13 cellular contexts compared by ENCODE assay signal in the genomic region with DNA sequence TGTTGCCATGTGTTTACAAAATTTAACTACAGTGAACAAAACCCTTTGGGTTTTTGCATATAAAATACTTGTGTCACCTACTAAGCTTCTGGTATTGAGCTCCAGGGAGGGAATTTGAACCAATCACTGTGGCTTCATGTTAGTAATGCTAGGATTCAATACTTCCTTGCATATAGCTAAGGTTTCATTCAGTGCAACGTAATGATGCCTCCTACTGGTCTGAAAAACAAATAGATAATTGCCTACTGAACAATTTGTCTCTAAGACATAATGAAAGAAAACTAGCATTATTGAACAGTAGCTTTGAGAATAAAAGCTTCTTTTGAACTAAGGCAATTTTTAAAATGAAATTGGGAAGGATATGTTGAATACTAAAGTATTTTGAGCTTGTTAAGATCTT.
DNase-seq lines count a peak whose midpoint lies in the region; ATAC-seq and TF ChIP-seq lines count a peak whose summit lies in the region.
"Had no signal": no experiment of that assay in that cellular context is flagged by ENCODE, and none has a peak within 500 bp of the region (broad histone marks: within the 10 kb centered on the region; RNA-seq: fewer than 3 reads in every experiment).

No MANE protein-coding gene starts in this region.

- no peak overlapping the region for H3K4me2 ChIP-seq in osteoblast (ENCODE audit: insufficient read depth, low read length)

- ATAC-seq in HG02885 (IDR thresholded peaks at IDR 0.05; ENCODE audit: poor library complexity, unreplicated experiment) (peak; percentile 45), RWPE2 (ENCODE audit: low read depth) (no peak), HG03460 (IDR thresholded peaks at IDR 0.05; ENCODE audit: unreplicated experiment) (no peak)
- ATAC-seq: activated CD4-positive, alpha-beta T cell treated with anti-CD3 and anti-CD28 coated beads for 36 hours had no signal

- no peaks in the 10 kb centered on the region for H4K20me1 ChIP-seq in osteoblast (ENCODE audit: insufficient read depth, low read length)

- no peaks in the 10 kb centered on the region for H3K79me2 ChIP-seq in osteoblast (ENCODE audit: insufficient read depth, low read length)

- no peaks in the 10 kb centered on the region for H3K9me3 ChIP-seq in RWPE2 (ENCODE audit: severe bottlenecking)
- H3K9me3 ChIP-seq in osteoblast (ENCODE audit: low read depth, low read length): no peaks in the 10 kb centered on the region

- H2AFZ ChIP-seq in osteoblast (ENCODE audit: low read length): no peak overlapping the region

- H3K36me3 ChIP-seq in RWPE2 (ENCODE audit: low read depth) (no peaks in the 10 kb centered on the region), kidney epithelial cell (ENCODE audit: control insufficient read depth, insufficient read depth, low read length) (no peaks in the 10 kb centered on the region), osteoblast (ENCODE audit: insufficient read depth, low read length) (no peaks in the 10 kb centered on the region)

- H3K27ac ChIP-seq in RWPE2 (ENCODE audit: poor library complexity, severe bottlenecking) (no peak overlapping the region), osteoblast (ENCODE audit: low read depth, low read length) (no peak overlapping the region)

- DNase-seq in D341Med (ENCODE audit: low spot score) (peak; percentile 28), RWPE2 (ENCODE audit: low spot score) (no peak), kidney epithelial cell (ENCODE audit: low read depth) (no peak), GM20000 (ENCODE audit: low spot score) (no peak), osteoblast (ENCODE audit: insufficient read length, low spot score, missing footprints) (no peak), NCI-H524 treated with DMSO at 0.1 percent for 48 hours (lab: John Stamatoyannopoulos, UW) (no peak)
- DNase-seq: activated CD4-positive, alpha-beta T cell treated with anti-CD3 and anti-CD28 coated beads for 36 hours; CD4-positive, alpha-beta memory T cell; NCI-H345; posterior cingulate gyrus; stimulated activated CD4-positive, alpha-beta T cell treated with anti-CD3 and anti-CD28 coated beads, Interleukin-2, amount 100 ng/mL, for 24 hours had no signal

- H3K4me1 ChIP-seq in RWPE2 (ENCODE audit: insufficient read depth, poor library complexity, severe bottlenecking) (no peaks in the 10 kb centered on the region), osteoblast (ENCODE audit: insufficient read depth, low read length) (no peaks in the 10 kb centered on the region)

- H3K4me3 ChIP-seq in RWPE2 (ENCODE audit: severe bottlenecking) (no peak overlapping the region), kidney epithelial cell (ENCODE audit: low read depth, low read length) (no peak overlapping the region), osteoblast (ENCODE audit: insufficient read depth, low read length) (no peak overlapping the region)

- H3K27me3 ChIP-seq in RWPE2 (ENCODE audit: insufficient read depth, poor library complexity, severe bottlenecking) (peaks cover 2% of the 10 kb centered on the region), kidney epithelial cell (ENCODE audit: control insufficient read depth, insufficient read depth, low read length) (no peaks in the 10 kb centered on the region), osteoblast (ENCODE audit: insufficient read depth, low read length) (no peaks in the 10 kb centered on the region)

- TF ChIP-seq CTCF in RWPE2 (IDR thresholded peaks at IDR 0.05; ENCODE audit: poor library complexity, severe bottlenecking): peak; percentile 31
- peak; percentile 32 for TF ChIP-seq CTCF in kidney epithelial cell (IDR thresholded peaks at IDR 0.05; ENCODE audit: insufficient read depth, low read length, poor library complexity, severe bottlenecking)
- no peak for TF ChIP-seq CTCF in GM20000 (IDR thresholded peaks at IDR 0.05; ENCODE audit: extremely low read depth, missing control alignments)
- TF ChIP-seq CTCF in osteoblast (IDR thresholded peaks at IDR 0.05; ENCODE audit: extremely low read depth, low read depth, low read length): no peak

Comparison
In these comparisons a context has a peak if more than half of its experiments do, and no peak if none do; other contexts are left out.
1. CTCF ChIP-seq: peak in RWPE2 (single experiment) and kidney epithelial cell (single experiment); none in GM20000 (single experiment) and osteoblast (single experiment).